In genomic region chr6:20402181-20403079, GRCh38 we compare ENCODE assay signal across 8 cellular contexts. TPM values are rescaled to one million over a fixed set of nuclear protein-coding genes. Genes with fewer than 3 reads are reported as not detected.
DNase-seq lines count a peak whose midpoint lies in the region; ATAC-seq and TF ChIP-seq lines count a peak whose summit lies in the region.

No MANE protein-coding gene starts in this region.

- in situ Hi-C loops in astrocyte of the spinal cord (cut with HindIII; ENCODE audit: low sequenced_read_pairs): no loop called here

- H3K27ac Mint-ChIP-seq in T-helper 17 cell: peak overlapping the region; percentile 96

- peak; percentile 82 for DNase-seq in ELR (ENCODE audit: low read depth)
- DNase-seq in LoVo (ENCODE audit: low spot score): peak; percentile 10
- peak; percentile 18 to 34 (median 33) for DNase-seq in T-helper 17 cell
- peak; percentile 21 for DNase-seq in astrocyte of the spinal cord (ENCODE audit: low read depth, low spot score)
- DNase-seq in middle frontal gyrus (ENCODE audit: extremely low spot score, low spot score): no peak
- no peak for DNase-seq in omental fat pad (ENCODE audit: low spot score)

- H3K36me3 Mint-ChIP-seq in T-helper 17 cell (ENCODE audit: low read depth): no peaks in the 10 kb centered on the region

- H3K9me3 ChIP-seq in T-helper 17 cell (ENCODE audit: control insufficient read depth, low read length, poor library complexity, severe bottlenecking) (no peaks in the 10 kb centered on the region), iPS-18c (ENCODE audit: control insufficient read depth, insufficient read depth, low read length) (no peaks in the 10 kb centered on the region)

- peak overlapping the region; percentile 83 to 97 (median 92) for H3K27ac ChIP-seq in skin epidermis

- peaks cover 32% of the 10 kb centered on the region for H3K4me1 Mint-ChIP-seq in T-helper 17 cell

- no peaks in the 10 kb centered on the region for H3K27me3 Mint-ChIP-seq in T-helper 17 cell

- TF ChIP-seq CTCF in astrocyte of the spinal cord (IDR thresholded peaks at IDR 0.05; ENCODE audit: low read depth, low read length) (no peak), omental fat pad (IDR thresholded peaks at IDR 0.05) (no peak)

- ATAC-seq in T-helper 17 cell (no peak), omental fat pad (ENCODE audit: low FRiP score) (no peak)

- peak overlapping the region; percentile 82 for H3K4me3 ChIP-seq in astrocyte of the spinal cord (ENCODE audit: low read depth, low read length)
- H3K4me3 ChIP-seq in iPS-18c (ENCODE audit: insufficient read depth, low read depth, low read length): peak overlapping the region; percentile 57
- peak overlapping the region; percentile 62 to 87 (median 84) for H3K4me3 ChIP-seq in skin epidermis

- H3K4me3 Mint-ChIP-seq in T-helper 17 cell: peak overlapping the region; percentile 95

RNA-seq across cellular contexts. Expression of gene E2F3, which starts 0.8 kb away (rescaled TPM):
- total RNA-seq in T-helper 17 cell (1 to 10 TPM; 6.7 to 8.8 TPM), omental fat pad (10 to 100 TPM in 1 of 4 donors, 1 to 10 TPM in 3; 5.8 to 10.7 (median 9.1) TPM)

Comparison
In these comparisons a context has a peak if more than half of its experiments do, and no peak if none do; other contexts are left out.
1. DNase-seq: peak in ELR (single experiment), LoVo (single experiment), T-helper 17 cell (3 of 3) and astrocyte of the spinal cord (single experiment); none in middle frontal gyrus (single experiment) and omental fat pad (single experiment).
2. Peak in every context shown above with its lines, with median percentiles within 50 percentile points of each other: H3K4me3 ChIP-seq.